1 cellular context compared by ENCODE assay signal in the genomic region with DNA sequence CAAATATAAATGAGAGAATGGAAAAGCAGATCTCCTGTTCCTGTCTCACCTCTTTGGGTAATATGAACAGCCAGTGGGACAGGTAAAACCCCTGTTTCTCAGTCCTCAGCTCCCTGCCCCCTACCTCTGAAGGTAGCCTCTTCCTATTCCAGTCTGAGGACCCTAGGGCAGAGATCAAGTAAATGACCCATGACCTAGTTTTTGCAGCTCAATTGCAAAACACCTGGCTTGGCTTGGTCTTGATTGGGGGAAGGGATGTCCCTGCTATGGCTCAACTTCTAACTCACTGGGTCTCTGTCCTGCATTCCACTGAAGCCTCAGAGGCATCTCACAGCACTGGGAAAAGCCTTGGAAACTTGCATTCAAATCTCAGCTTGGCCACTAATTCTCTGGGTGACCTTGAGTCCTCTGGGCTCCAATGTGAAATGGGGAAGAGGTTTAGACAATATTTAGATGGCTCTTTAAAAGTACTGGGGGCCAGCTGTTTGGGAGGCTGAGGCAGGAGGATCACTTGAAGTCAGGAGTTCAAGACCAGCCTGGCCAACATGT.
A peak's percentile ranks its signal among the peaks of the same experiment; 100 is the strongest.
TF ChIP-seq lines count a peak whose summit lies in the region.

No MANE protein-coding gene starts in this region.

TF ChIP-seq in H1, 55 proteins besides CTCF, POLR2A, EP300 and RAD21:
- no peak for TF ChIP-seq JUN (IDR thresholded peaks at IDR 0.05; ENCODE audit: low read depth, low read length)
- 0 out of 2 replicates have a peak, but pooled peaks have one; percentile 12 for TF ChIP-seq KDM1A (IDR thresholded peaks at IDR 0.05; ENCODE audit: borderline replicate concordance, low read length)
- TF ChIP-seq ASH2L (IDR thresholded peaks at IDR 0.05; ENCODE audit: low read length): peak; percentile 63
- TF ChIP-seq KDM5A (IDR thresholded peaks at IDR 0.05; ENCODE audit: low read length): no peak
- no peak for TF ChIP-seq BCL11A (IDR thresholded peaks at IDR 0.05; ENCODE audit: low read depth in 2 of 2, low read length in 2 of 2)
- peak; percentile 90 for TF ChIP-seq CEBPB (IDR thresholded peaks at IDR 0.05; ENCODE audit: low read depth, low read length)
- TF ChIP-seq KDM4A (IDR thresholded peaks at IDR 0.05; ENCODE audit: low read depth, low read length, severe bottlenecking): no peak
- TF ChIP-seq, protein P1, sequence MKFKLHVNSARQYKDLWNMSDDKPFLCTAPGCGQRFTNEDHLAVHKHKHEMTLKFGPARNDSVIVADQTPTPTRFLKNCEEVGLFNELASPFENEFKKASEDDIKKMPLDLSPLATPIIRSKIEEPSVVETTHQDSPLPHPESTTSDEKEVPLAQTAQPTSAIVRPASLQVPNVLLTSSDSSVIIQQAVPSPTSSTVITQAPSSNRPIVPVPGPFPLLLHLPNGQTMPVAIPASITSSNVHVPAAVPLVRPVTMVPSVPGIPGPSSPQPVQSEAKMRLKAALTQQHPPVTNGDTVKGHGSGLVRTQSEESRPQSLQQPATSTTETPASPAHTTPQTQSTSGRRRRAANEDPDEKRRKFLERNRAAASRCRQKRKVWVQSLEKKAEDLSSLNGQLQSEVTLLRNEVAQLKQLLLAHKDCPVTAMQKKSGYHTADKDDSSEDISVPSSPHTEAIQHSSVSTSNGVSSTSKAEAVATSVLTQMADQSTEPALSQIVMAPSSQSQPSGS (IDR thresholded peaks at IDR 0.05; ENCODE audit: low read length): no peak
- peak; percentile 94 for TF ChIP-seq SP1 (IDR thresholded peaks at IDR 0.05; ENCODE audit: low read depth, low read length)
- TF ChIP-seq TEAD4 (IDR thresholded peaks at IDR 0.05; ENCODE audit: low read depth, low read length): peak; percentile 60; the same call in 1 of the 2 replicates
- TF ChIP-seq MAFK (IDR thresholded peaks at IDR 0.05; ENCODE audit: low read depth, low read length): no peak
- TF ChIP-seq TAF1 (IDR thresholded peaks at IDR 0.05; ENCODE audit: low read depth, low read length): no peak
- TF ChIP-seq, protein P2, sequence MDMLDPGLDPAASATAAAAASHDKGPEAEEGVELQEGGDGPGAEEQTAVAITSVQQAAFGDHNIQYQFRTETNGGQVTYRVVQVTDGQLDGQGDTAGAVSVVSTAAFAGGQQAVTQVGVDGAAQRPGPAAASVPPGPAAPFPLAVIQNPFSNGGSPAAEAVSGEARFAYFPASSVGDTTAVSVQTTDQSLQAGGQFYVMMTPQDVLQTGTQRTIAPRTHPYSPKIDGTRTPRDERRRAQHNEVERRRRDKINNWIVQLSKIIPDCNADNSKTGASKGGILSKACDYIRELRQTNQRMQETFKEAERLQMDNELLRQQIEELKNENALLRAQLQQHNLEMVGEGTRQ (IDR thresholded peaks at IDR 0.05; ENCODE audit: low read length): no peak
- TF ChIP-seq RBBP5 (IDR thresholded peaks at IDR 0.05; ENCODE audit: borderline replicate concordance, low read depth, low read length): peak; percentile 89
- no peak for TF ChIP-seq SP2 (IDR thresholded peaks at IDR 0.05; ENCODE audit: low read length)
- TF ChIP-seq, protein P3, sequence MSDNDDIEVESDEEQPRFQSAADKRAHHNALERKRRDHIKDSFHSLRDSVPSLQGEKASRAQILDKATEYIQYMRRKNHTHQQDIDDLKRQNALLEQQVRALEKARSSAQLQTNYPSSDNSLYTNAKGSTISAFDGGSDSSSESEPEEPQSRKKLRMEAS (IDR thresholded peaks at IDR 0.05): no peak
- TF ChIP-seq TBP (IDR thresholded peaks at IDR 0.05; ENCODE audit: low read depth, low read length): no peak
- no peak for TF ChIP-seq CREB1 (IDR thresholded peaks at IDR 0.05)
- peak; percentile 95 for TF ChIP-seq TCF12 (IDR thresholded peaks at IDR 0.05; ENCODE audit: low read depth, low read length)
